37 cellular contexts compared by ENCODE assay signal in genomic region chr1:110557481-110557880, GRCh38. TPM values are rescaled to one million over a fixed set of nuclear protein-coding genes. Genes with fewer than 3 reads are reported as not detected.
"Had no signal": no experiment of that assay in that cellular context is flagged by ENCODE, and none has a peak within 500 bp of the region (broad histone marks: within the 10 kb centered on the region; RNA-seq: fewer than 3 reads in every experiment).

No MANE protein-coding gene starts in this region.

- ATAC-seq: activated CD4-positive, alpha-beta T cell treated with anti-CD3 and anti-CD28 coated beads for 36 hours; activated CD4-positive, CD25-positive, alpha-beta regulatory T cell treated with anti-CD3 and anti-CD28 coated beads, Interleukin-2, amount 50 U/mL, for 24 hours; activated CD8-positive, alpha-beta memory T cell treated with anti-CD3 and anti-CD28 coated beads, Interleukin-2, amount 10 ng/mL, durations not matched to agents 7 days and 5 days; activated CD8-positive, alpha-beta T cell treated with anti-CD3 and anti-CD28 coated beads, Interleukin-2, amount 10 ng/mL, durations not matched to agents 7 days and 5 days; activated naive CD4-positive, alpha-beta T cell treated with anti-CD3 and anti-CD28 coated beads, Interleukin-2, amount 50 U/mL, for 72 hours; body of pancreas; WTC11 had no signal

- DNase-seq: activated CD4-positive, alpha-beta memory T cell treated with anti-CD3 and anti-CD28 coated beads, Interleukin-2, amount 10 ng/mL, durations not matched to agents 7 days and 5 days; activated CD4-positive, alpha-beta T cell treated with anti-CD3 and anti-CD28 coated beads for 1 hour; activated CD4-positive, alpha-beta T cell treated with anti-CD3 and anti-CD28 coated beads for 36 hours; activated CD4-positive, alpha-beta T cell treated with anti-CD3 and anti-CD28 coated beads for 48 hours; activated CD4-positive, alpha-beta T cell treated with anti-CD3 and anti-CD28 coated beads, Interleukin-2, amount 10 ng/mL, durations not matched to agents 7 days and 5 days; activated CD4-positive, alpha-beta T cell treated with anti-CD3 and anti-CD28 coated beads, Interleukin-2, amount 50 U/mL, for 48 hours; activated CD4-positive, CD25-positive, alpha-beta regulatory T cell; activated CD8-positive, alpha-beta memory T cell treated with anti-CD3 and anti-CD28 coated beads for 24 hours; activated CD8-positive, alpha-beta T cell treated with anti-CD3 and anti-CD28 coated beads, Interleukin-2, amount 10 ng/mL, durations not matched to agents 7 days and 5 days; activated effector memory CD4-positive, alpha-beta T cell treated with Interleukin-2 at 50 U/mL for 16 hours; activated gamma-delta T cell; activated naive CD4-positive, alpha-beta T cell treated with anti-CD3 and anti-CD28 coated beads, Interleukin-2, amount 50 U/mL, for 16 hours; activated naive CD4-positive, alpha-beta T cell treated with Interleukin-2 at 50 U/mL for 16 hours; activated naive CD8-positive, alpha-beta T cell treated with anti-CD3 and anti-CD28 coated beads for 36 hours; activated T-cell treated with anti-CD3 and anti-CD28 coated beads, Interleukin-2, amount 50 U/mL, for 24 hours; activated T-cell treated with anti-CD3 and anti-CD28 coated beads, Interleukin-2, amount 50 U/mL, for 48 hours; adrenal gland; amniotic stem cell; aorta; body of pancreas; brain microvascular endothelial cell; central memory CD4-positive, alpha-beta T cell; T-helper 1 cell; T-helper 2 cell; T-helper 9 cell; WERI-Rb-1 had no signal

- H3K36me3 Mint-ChIP-seq: activated CD8-positive, alpha-beta memory T cell treated with anti-CD3 and anti-CD28 coated beads, Interleukin-2, amount 10 ng/mL, durations not matched to agents 7 days and 5 days; activated naive CD4-positive, alpha-beta T cell treated with anti-CD3 and anti-CD28 coated beads, Interleukin-2, amount 50 U/mL, for 72 hours; activated naive CD8-positive, alpha-beta T cell treated with anti-CD3 and anti-CD28 coated beads for 36 hours; WTC11 had no signal

- H3K27ac Mint-ChIP-seq: activated CD4-positive, alpha-beta memory T cell treated with anti-CD3 and anti-CD28 coated beads, Interleukin-2, amount 10 ng/mL, durations not matched to agents 7 days and 5 days; activated CD4-positive, alpha-beta T cell treated with anti-CD3 and anti-CD28 coated beads for 36 hours; activated CD4-positive, alpha-beta T cell treated with anti-CD3 and anti-CD28 coated beads, Interleukin-2, amount 10 ng/mL, durations not matched to agents 7 days and 5 days; activated CD8-positive, alpha-beta memory T cell treated with anti-CD3 and anti-CD28 coated beads, Interleukin-2, amount 10 ng/mL, durations not matched to agents 7 days and 5 days; activated CD8-positive, alpha-beta T cell treated with anti-CD3 and anti-CD28 coated beads, Interleukin-2, amount 10 ng/mL, durations not matched to agents 7 days and 5 days; activated naive CD4-positive, alpha-beta T cell treated with anti-CD3 and anti-CD28 coated beads, Interleukin-2, amount 50 U/mL, for 72 hours; activated naive CD8-positive, alpha-beta T cell treated with anti-CD3 and anti-CD28 coated beads for 36 hours; activated T-cell treated with anti-CD3 and anti-CD28 coated beads, Interleukin-2, amount 50 U/mL, for 24 hours; activated T-helper 2 cell treated with anti-CD3 and anti-CD28 coated beads, Interferon-gamma antibody, Interleukin-2, Interleukin-4, amounts not matched to agents 10 μg/mL and 5 μg/mL and 100 μg/mL, durations not matched to agents 14 hours and 24 hours and 36 hours; T-helper 1 cell treated with Interleukin-12 subunit alpha and Interleukin-12 subunit beta and Interleukin-4 antibody, amounts not matched to agents 30 μg/mL and 1 μg/mL, for 36 hours; T-helper 2 cell treated with Interferon-gamma antibody and Interleukin-4, amounts not matched to agents 5 μg/mL and 100 μg/mL, for 36 hours; WTC11 had no signal

- H3K9me3 Mint-ChIP-seq: activated CD4-positive, alpha-beta memory T cell treated with anti-CD3 and anti-CD28 coated beads, Interleukin-2, amount 10 ng/mL, durations not matched to agents 7 days and 5 days; activated CD4-positive, alpha-beta T cell treated with anti-CD3 and anti-CD28 coated beads, Interleukin-2, amount 10 ng/mL, durations not matched to agents 7 days and 5 days; activated naive CD4-positive, alpha-beta T cell treated with anti-CD3 and anti-CD28 coated beads, Interleukin-2, amount 50 U/mL, for 72 hours; activated naive CD8-positive, alpha-beta T cell treated with anti-CD3 and anti-CD28 coated beads for 36 hours; activated T-cell treated with anti-CD3 and anti-CD28 coated beads, Interleukin-2, amount 50 U/mL, for 24 hours; activated T-helper 2 cell treated with anti-CD3 and anti-CD28 coated beads, Interferon-gamma antibody, Interleukin-2, Interleukin-4, amounts not matched to agents 10 μg/mL and 5 μg/mL and 100 μg/mL, durations not matched to agents 14 hours and 24 hours and 36 hours; T-helper 1 cell treated with Interleukin-12 subunit alpha and Interleukin-12 subunit beta and Interleukin-4 antibody, amounts not matched to agents 30 μg/mL and 1 μg/mL, for 36 hours; T-helper 2 cell treated with Interferon-gamma antibody and Interleukin-4, amounts not matched to agents 5 μg/mL and 100 μg/mL, for 36 hours; WTC11 had no signal

- H3K9me3 ChIP-seq: adrenal gland, body of pancreas, breast epithelium had no signal

- H3K36me3 ChIP-seq: adrenal gland, brain microvascular endothelial cell, breast epithelium, WERI-Rb-1 had no signal

- H3K27ac ChIP-seq: adrenal gland, body of pancreas, brain microvascular endothelial cell, breast epithelium, WERI-Rb-1 had no signal

- H3K4me3 ChIP-seq: adrenal gland, body of pancreas, breast epithelium had no signal

- H3K4me3 Mint-ChIP-seq: activated CD4-positive, alpha-beta memory T cell treated with anti-CD3 and anti-CD28 coated beads, Interleukin-2, amount 10 ng/mL, durations not matched to agents 7 days and 5 days; activated CD4-positive, alpha-beta T cell treated with anti-CD3 and anti-CD28 coated beads for 36 hours; activated CD4-positive, alpha-beta T cell treated with anti-CD3 and anti-CD28 coated beads, Interleukin-2, amount 10 ng/mL, durations not matched to agents 7 days and 5 days; activated CD8-positive, alpha-beta memory T cell treated with anti-CD3 and anti-CD28 coated beads, Interleukin-2, amount 10 ng/mL, durations not matched to agents 7 days and 5 days; activated CD8-positive, alpha-beta T cell treated with anti-CD3 and anti-CD28 coated beads, Interleukin-2, amount 10 ng/mL, durations not matched to agents 7 days and 5 days; activated naive CD8-positive, alpha-beta T cell treated with anti-CD3 and anti-CD28 coated beads for 36 hours; activated T-cell treated with anti-CD3 and anti-CD28 coated beads, Interleukin-2, amount 50 U/mL, for 24 hours; T-helper 1 cell treated with Interleukin-12 subunit alpha and Interleukin-12 subunit beta and Interleukin-4 antibody, amounts not matched to agents 30 μg/mL and 1 μg/mL, for 36 hours; T-helper 2 cell treated with Interferon-gamma antibody and Interleukin-4, amounts not matched to agents 5 μg/mL and 100 μg/mL, for 36 hours; WTC11 had no signal

- H3K27me3 ChIP-seq: body of pancreas had no signal

RNA-seq across cellular contexts. Expression of gene KCNA10, which starts 38.5 kb away (rescaled TPM):
- total RNA-seq: activated CD4-positive, alpha-beta memory T cell treated with anti-CD3 and anti-CD28 coated beads, Interleukin-2, amount 10 ng/mL, durations not matched to agents 7 days and 5 days; activated CD4-positive, alpha-beta T cell treated with anti-CD3 and anti-CD28 coated beads for 36 hours; activated CD4-positive, alpha-beta T cell treated with anti-CD3 and anti-CD28 coated beads, Interleukin-2, amount 10 ng/mL, durations not matched to agents 7 days and 5 days; activated CD8-positive, alpha-beta memory T cell treated with anti-CD3 and anti-CD28 coated beads, Interleukin-2, amount 10 ng/mL, durations not matched to agents 7 days and 5 days; activated CD8-positive, alpha-beta T cell treated with anti-CD3 and anti-CD28 coated beads, Interleukin-2, amount 10 ng/mL, durations not matched to agents 7 days and 5 days; activated naive CD4-positive, alpha-beta T cell treated with anti-CD3 and anti-CD28 coated beads, Interleukin-2, amount 50 U/mL, for 72 hours; activated naive CD8-positive, alpha-beta T cell treated with anti-CD3 and anti-CD28 coated beads for 36 hours; activated T-helper 2 cell treated with anti-CD3 and anti-CD28 coated beads, Interferon-gamma antibody, Interleukin-2, Interleukin-4, amounts not matched to agents 10 μg/mL and 5 μg/mL and 100 μg/mL, durations not matched to agents 14 hours and 24 hours and 36 hours; adrenal gland; aorta; astrocyte; body of pancreas; breast epithelium; cardiac septum; cerebellum; WTC11 had no signal
